8 cellular contexts compared by ENCODE assay signal in genomic region chr2:112644155-112644932, GRCh38. TPM values are rescaled to one million over a fixed set of nuclear protein-coding genes. Genes with fewer than 3 reads are reported as not detected.
DNase-seq lines count a peak whose midpoint lies in the region; ATAC-seq and TF ChIP-seq lines count a peak whose summit lies in the region.

No MANE protein-coding gene starts in this region.

- H3K4me3 Mint-ChIP-seq in Caco-2 (ENCODE audit: unreplicated experiment), result peak overlapping the region; percentile 83
- peak overlapping the region; percentile 88 for H3K4me3 Mint-ChIP-seq in central memory CD8-positive, alpha-beta T cell

- no peak for ATAC-seq in central memory CD8-positive, alpha-beta T cell (replicated peaks; ENCODE audit: extremely low read depth, poor library complexity, severe bottlenecking)
- ATAC-seq in mucosa of descending colon (peak; percentile 61), GM21526 (IDR thresholded peaks at IDR 0.05; ENCODE audit: low FRiP score, unreplicated experiment) (no peak)

- intact Hi-C loops in Caco-2 (cut with micrococcal nuclease; ENCODE audit: unreplicated experiment), result loop anchor here (1.0 kb wide), 1 partner anchor 82 kb away; no protein-coding TSS in a partner anchor
- intact Hi-C loops in mucosa of descending colon (cut with DNase I, micrococcal nuclease), result no loop called here

- DNase-seq in Caco-2 (peak; percentile 68 to 78), LoVo (ENCODE audit: low spot score) (peak; percentile 93), mucosa of descending colon (peak in 1 of 3 donors; percentile 79), NCI-H524 (lab: John Stamatoyannopoulos, UW) (no peak), T1000 (lab: John Stamatoyannopoulos, UW) (no peak), NCI-H1436 treated with DMSO at 0.1 percent for 48 hours (lab: John Stamatoyannopoulos, UW) (no peak)
- no peak for DNase-seq in central memory CD8-positive, alpha-beta T cell (ENCODE audit: low spot score in 2 of 2)

- H3K27me3 ChIP-seq in Caco-2 (replicated peaks; ENCODE audit: control insufficient read depth, insufficient read depth, low read length), result no peaks in the 10 kb centered on the region

- peak overlapping the region; percentile 96 for H3K27ac Mint-ChIP-seq in Caco-2 (ENCODE audit: unreplicated experiment)
- peak overlapping the region; percentile 79 for H3K27ac Mint-ChIP-seq in central memory CD8-positive, alpha-beta T cell (ENCODE audit: low read depth)

- H3K9me3 Mint-ChIP-seq in Caco-2 (ENCODE audit: unreplicated experiment), result no peaks in the 10 kb centered on the region
- H3K9me3 Mint-ChIP-seq in central memory CD8-positive, alpha-beta T cell, result no peaks in the 10 kb centered on the region

- BruUV-seq in Caco-2 (replicated peaks; lab: Mats Ljungman, UMichigan), result TSS peak; percentile 95

- H3K36me3 Mint-ChIP-seq in Caco-2 (ENCODE audit: insufficient read depth, unreplicated experiment), result peaks cover 53% of the 10 kb centered on the region
- peaks cover 42% of the 10 kb centered on the region for H3K36me3 Mint-ChIP-seq in central memory CD8-positive, alpha-beta T cell (ENCODE audit: insufficient read depth)

- no peak for TF ChIP-seq CTCF in Caco-2 (IDR thresholded peaks at IDR 0.05; ENCODE audit: insufficient read depth in 1 of 2, low read depth in 1 of 2, low read length in 1 of 2, severe bottlenecking in 1 of 2, unreplicated experiment in 1 of 2)
- TF ChIP-seq CTCF in mucosa of descending colon (IDR thresholded peaks at IDR 0.05), result no peak

- no peaks in the 10 kb centered on the region for H3K36me3 ChIP-seq in Caco-2 (ENCODE audit: control insufficient read depth, insufficient read depth, low read length)
- peaks cover 3% of the 10 kb centered on the region for H3K36me3 ChIP-seq in mucosa of descending colon (ENCODE audit: low read depth)

- POLR2A ChIA-PET in Caco-2 (lab: Charles Lee), result interaction anchor here (0.7 to 3.3 kb wide), 8 partner anchors 11 to 1112 kb away, joined by 4 to 30 read pairs (median 6); partner anchors contain the start of genes CHCHD5 and SLC35F5

- CTCF ChIA-PET in Caco-2 (lab: Charles Lee), result interaction anchor here (0.5 to 3.1 kb wide), 13 partner anchors 17 to 111 kb away, joined by 3 to 26 read pairs (median 3); partner anchors contain the start of gene CHCHD5

- peaks cover 39% of the 10 kb centered on the region for H3K4me1 Mint-ChIP-seq in Caco-2 (ENCODE audit: low read depth, unreplicated experiment)
- peaks cover 67% of the 10 kb centered on the region for H3K4me1 Mint-ChIP-seq in central memory CD8-positive, alpha-beta T cell

- H3K9me3 ChIP-seq in Caco-2, result no peaks in the 10 kb centered on the region
- H3K9me3 ChIP-seq in mucosa of descending colon, result no peaks in the 10 kb centered on the region

- H3K4me1 ChIP-seq in Caco-2 (peaks cover 31% of the 10 kb centered on the region), mucosa of descending colon (ENCODE audit: low read depth) (peaks cover 25% of the 10 kb centered on the region)

- no peaks in the 10 kb centered on the region for H3K27me3 Mint-ChIP-seq in Caco-2 (ENCODE audit: insufficient read depth, unreplicated experiment)
- H3K27me3 Mint-ChIP-seq in central memory CD8-positive, alpha-beta T cell, result no peaks in the 10 kb centered on the region

- H3K4me3 ChIP-seq in Caco-2 (ENCODE audit: low read depth, low read length) (peak overlapping the region; percentile 59), mucosa of descending colon (no peak overlapping the region)

RNA-seq across cellular contexts. Expression of gene SLC20A1, which starts 1.4 kb away (rescaled TPM):
- 91.1 and 102 TPM in 2 replicates for total RNA-seq in Caco-2 (2022)
- total RNA-seq in mucosa of descending colon, result 100 to 1,000 TPM in 1 of 3 donors, 10 to 100 TPM in 2; 64.3 to 128 (median 80.6) TPM

RNA-seq across cellular contexts. Expression of gene CHCHD5, which starts 59.9 kb away (rescaled TPM):
- total RNA-seq in Caco-2 (2022) (50.7 and 56.0 TPM in 2 replicates), mucosa of descending colon (10 to 100 TPM; 20.9 to 28.8 (median 26.1) TPM)

Comparison
In these comparisons a context has a peak if more than half of its experiments do, and no peak if none do; other contexts are left out.
1. DNase-seq: peak in Caco-2 (2 of 2) and LoVo (single experiment); none in central memory CD8-positive, alpha-beta T cell (0 of 2), NCI-H524 (0 of 2), T1000 (single experiment) and NCI-H1436 treated with DMSO at 0.1 percent for 48 hours (single experiment).